ENCODE assay signal across 8 cellular contexts in the genomic region with DNA sequence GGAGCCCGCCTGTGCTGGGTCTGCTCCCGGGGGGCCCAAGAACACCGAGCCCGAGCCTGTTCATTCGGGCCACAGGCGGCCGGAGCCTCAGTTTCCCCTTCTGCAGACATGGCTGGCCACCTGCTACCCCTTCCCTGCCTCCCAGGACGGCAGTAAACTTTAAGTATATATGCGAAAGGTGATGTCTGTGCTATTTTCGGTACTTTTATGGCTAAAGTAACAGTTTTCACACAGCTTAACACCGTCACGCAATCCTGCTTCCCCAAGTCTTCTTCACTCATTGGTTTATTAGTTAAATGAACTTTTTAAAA. TPM values are rescaled to one million over a fixed set of nuclear protein-coding genes. Genes with fewer than 3 reads are reported as not detected.
A peak's percentile ranks its signal among the peaks of the same experiment; 100 is the strongest.
DNase-seq lines count a peak whose midpoint lies in the region; ATAC-seq, FAIRE-seq and TF ChIP-seq lines count a peak whose summit lies in the region.

No MANE protein-coding gene starts in this region.

- peaks cover 0 to 12% of the 10 kb centered on the region in 2 donors for H3K36me3 ChIP-seq in thyroid gland

- no peak for TF ChIP-seq CTCF in WTC11 (IDR thresholded peaks at IDR 0.05)
- no peak for TF ChIP-seq CTCF in thyroid gland (IDR thresholded peaks at IDR 0.05)

- H3K27ac ChIP-seq in thyroid gland: peak overlapping the region in 2 of 3 donors; percentile 47 to 69

- peaks cover 10% of the 10 kb centered on the region for H3K36me3 Mint-ChIP-seq in WTC11

- peak overlapping the region; percentile 77 for H3K4me3 ChIP-seq in iPS-18c (ENCODE audit: insufficient read depth, low read depth, low read length)
- H3K4me3 ChIP-seq in thyroid gland (replicated peaks in 1 of 3): peak overlapping the region; percentile 85 to 96 (median 91)

- H3K27me3 Mint-ChIP-seq in WTC11 (ENCODE audit: low read depth): no peaks in the 10 kb centered on the region

- no peak overlapping the region for H3K4me3 Mint-ChIP-seq in WTC11

- peak; percentile 14 for ATAC-seq in HG02852 (IDR thresholded peaks at IDR 0.05; ENCODE audit: unreplicated experiment)
- no peak for ATAC-seq in WTC11

- H3K4me1 ChIP-seq in thyroid gland: peaks cover 7 to 13% of the 10 kb centered on the region in 2 donors

- POLR2A ChIA-PET in WTC11 (lab: Charles Lee): interaction anchor here (1.4 kb wide), 1 partner anchor 78 kb away, joined by 3 read pairs; no protein-coding TSS in a partner anchor

- TF ChIP-seq POLR2A in GM12891 (IDR thresholded peaks at IDR 0.05; ENCODE audit: low read depth, low read length): no peak
- no peak for TF ChIP-seq POLR2A in thyroid gland (IDR thresholded peaks at IDR 0.05)

- no peaks in the 10 kb centered on the region for H3K9me3 Mint-ChIP-seq in WTC11

- H3K27ac Mint-ChIP-seq in WTC11: peak overlapping the region; percentile 90

- H3K27me3 ChIP-seq in thyroid gland: no peaks in the 10 kb centered on the region

- intact Hi-C loops in thyroid gland (cut with DNase I): loop anchor here (10.0 kb wide), 1 partner anchor 63 kb away; the partner anchor contains the start of gene ZCCHC4

- WGBS in thyroid gland, 2 donors: 4 to 11% methylated on average over 5 to 12 of the region's 12 CpGs

- H3K9me3 ChIP-seq in iPS-18c (ENCODE audit: control insufficient read depth, insufficient read depth, low read length) (no peaks in the 10 kb centered on the region), thyroid gland (no peaks in the 10 kb centered on the region)

- CTCF ChIA-PET in WTC11 (lab: Charles Lee): interaction anchor here (1.2 to 3.1 kb wide), 4 partner anchors 10 to 246 kb away, joined by 3 to 16 read pairs (median 10); partner anchors contain the start of gene ZCCHC4

- peaks cover 16% of the 10 kb centered on the region for H3K4me1 Mint-ChIP-seq in WTC11

- peak; percentile 31 for FAIRE-seq in GM12891 (lab: Jason Lieb, UNC)

- DNase-seq in GM12891 (ENCODE audit: insufficient read length, low spot score): peak; percentile 9
- DNase-seq in WTC11 (ENCODE audit: low spot score): no peak
- no peak for DNase-seq in thyroid gland
- DNase-seq in NCI-H1092 (lab: John Stamatoyannopoulos, UW): no peak
- no peak for DNase-seq in NAMALWA (ENCODE audit: low spot score)
- no peak for DNase-seq in nucleus accumbens (lab: John Stamatoyannopoulos, UW)

TF ChIP-seq in GM12891, 5 proteins besides CTCF, POLR2A, EP300 and RAD21:
- TF ChIP-seq SPI1 (IDR thresholded peaks at IDR 0.05; ENCODE audit: low read depth, low read length) (no peak), TAF1 (IDR thresholded peaks at IDR 0.05; ENCODE audit: low read depth, low read length) (no peak), POU2F2 (IDR thresholded peaks at IDR 0.05; ENCODE audit: low read depth, low read length) (no peak), POLR2AphosphoS5 (IDR thresholded peaks at IDR 0.05; ENCODE audit: low read depth, low read length) (no peak), PAX5 (IDR thresholded peaks at IDR 0.05; ENCODE audit: insufficient read depth, low read length, severe bottlenecking) (no peak)
TF ChIP-seq in GM12891: peak in this region for 0.

TF ChIP-seq in WTC11, 78 proteins besides CTCF, POLR2A, EP300 and RAD21:
- TF ChIP-seq CREB1 (CRISPR knock-in tag; IDR thresholded peaks at IDR 0.05): no peak
- TF ChIP-seq ZNF671 (CRISPR knock-in tag; IDR thresholded peaks at IDR 0.05): no peak
- no peak for TF ChIP-seq FOXP1 (CRISPR knock-in tag; IDR thresholded peaks at IDR 0.05; ENCODE audit: borderline replicate concordance)
- no peak for TF ChIP-seq HMGA2 (CRISPR knock-in tag; IDR thresholded peaks at IDR 0.05)
- no peak for TF ChIP-seq FOXK1 (CRISPR knock-in tag; IDR thresholded peaks at IDR 0.05)
- no peak for TF ChIP-seq JAZF1 (CRISPR knock-in tag; IDR thresholded peaks at IDR 0.05)
- TF ChIP-seq IRF1 (CRISPR knock-in tag; IDR thresholded peaks at IDR 0.05): no peak
- TF ChIP-seq, protein P1, sequence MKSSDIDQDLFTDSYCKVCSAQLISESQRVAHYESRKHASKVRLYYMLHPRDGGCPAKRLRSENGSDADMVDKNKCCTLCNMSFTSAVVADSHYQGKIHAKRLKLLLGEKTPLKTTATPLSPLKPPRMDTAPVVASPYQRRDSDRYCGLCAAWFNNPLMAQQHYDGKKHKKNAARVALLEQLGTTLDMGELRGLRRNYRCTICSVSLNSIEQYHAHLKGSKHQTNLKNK (CRISPR knock-in tag; IDR thresholded peaks at IDR 0.05): no peak
- TF ChIP-seq, protein P2, sequence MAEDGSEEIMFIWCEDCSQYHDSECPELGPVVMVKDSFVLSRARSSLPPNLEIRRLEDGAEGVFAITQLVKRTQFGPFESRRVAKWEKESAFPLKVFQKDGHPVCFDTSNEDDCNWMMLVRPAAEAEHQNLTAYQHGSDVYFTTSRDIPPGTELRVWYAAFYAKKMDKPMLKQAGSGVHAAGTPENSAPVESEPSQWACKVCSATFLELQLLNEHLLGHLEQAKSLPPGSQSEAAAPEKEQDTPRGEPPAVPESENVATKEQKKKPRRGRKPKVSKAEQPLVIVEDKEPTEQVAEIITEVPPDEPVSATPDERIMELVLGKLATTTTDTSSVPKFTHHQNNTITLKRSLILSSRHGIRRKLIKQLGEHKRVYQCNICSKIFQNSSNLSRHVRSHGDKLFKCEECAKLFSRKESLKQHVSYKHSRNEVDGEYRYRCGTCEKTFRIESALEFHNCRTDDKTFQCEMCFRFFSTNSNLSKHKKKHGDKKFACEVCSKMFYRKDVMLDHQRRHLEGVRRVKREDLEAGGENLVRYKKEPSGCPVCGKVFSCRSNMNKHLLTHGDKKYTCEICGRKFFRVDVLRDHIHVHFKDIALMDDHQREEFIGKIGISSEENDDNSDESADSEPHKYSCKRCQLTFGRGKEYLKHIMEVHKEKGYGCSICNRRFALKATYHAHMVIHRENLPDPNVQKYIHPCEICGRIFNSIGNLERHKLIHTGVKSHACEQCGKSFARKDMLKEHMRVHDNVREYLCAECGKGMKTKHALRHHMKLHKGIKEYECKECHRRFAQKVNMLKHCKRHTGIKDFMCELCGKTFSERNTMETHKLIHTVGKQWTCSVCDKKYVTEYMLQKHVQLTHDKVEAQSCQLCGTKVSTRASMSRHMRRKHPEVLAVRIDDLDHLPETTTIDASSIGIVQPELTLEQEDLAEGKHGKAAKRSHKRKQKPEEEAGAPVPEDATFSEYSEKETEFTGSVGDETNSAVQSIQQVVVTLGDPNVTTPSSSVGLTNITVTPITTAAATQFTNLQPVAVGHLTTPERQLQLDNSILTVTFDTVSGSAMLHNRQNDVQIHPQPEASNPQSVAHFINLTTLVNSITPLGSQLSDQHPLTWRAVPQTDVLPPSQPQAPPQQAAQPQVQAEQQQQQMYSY (CRISPR knock-in tag; IDR thresholded peaks at IDR 0.05): no peak
- no peak for TF ChIP-seq ZNF138 (CRISPR knock-in tag; conservative IDR thresholded peaks at IDR 0.05)
- no peak for TF ChIP-seq ZBTB21 (CRISPR knock-in tag; IDR thresholded peaks at IDR 0.05; ENCODE audit: borderline replicate concordance)
- TF ChIP-seq, protein P3, sequence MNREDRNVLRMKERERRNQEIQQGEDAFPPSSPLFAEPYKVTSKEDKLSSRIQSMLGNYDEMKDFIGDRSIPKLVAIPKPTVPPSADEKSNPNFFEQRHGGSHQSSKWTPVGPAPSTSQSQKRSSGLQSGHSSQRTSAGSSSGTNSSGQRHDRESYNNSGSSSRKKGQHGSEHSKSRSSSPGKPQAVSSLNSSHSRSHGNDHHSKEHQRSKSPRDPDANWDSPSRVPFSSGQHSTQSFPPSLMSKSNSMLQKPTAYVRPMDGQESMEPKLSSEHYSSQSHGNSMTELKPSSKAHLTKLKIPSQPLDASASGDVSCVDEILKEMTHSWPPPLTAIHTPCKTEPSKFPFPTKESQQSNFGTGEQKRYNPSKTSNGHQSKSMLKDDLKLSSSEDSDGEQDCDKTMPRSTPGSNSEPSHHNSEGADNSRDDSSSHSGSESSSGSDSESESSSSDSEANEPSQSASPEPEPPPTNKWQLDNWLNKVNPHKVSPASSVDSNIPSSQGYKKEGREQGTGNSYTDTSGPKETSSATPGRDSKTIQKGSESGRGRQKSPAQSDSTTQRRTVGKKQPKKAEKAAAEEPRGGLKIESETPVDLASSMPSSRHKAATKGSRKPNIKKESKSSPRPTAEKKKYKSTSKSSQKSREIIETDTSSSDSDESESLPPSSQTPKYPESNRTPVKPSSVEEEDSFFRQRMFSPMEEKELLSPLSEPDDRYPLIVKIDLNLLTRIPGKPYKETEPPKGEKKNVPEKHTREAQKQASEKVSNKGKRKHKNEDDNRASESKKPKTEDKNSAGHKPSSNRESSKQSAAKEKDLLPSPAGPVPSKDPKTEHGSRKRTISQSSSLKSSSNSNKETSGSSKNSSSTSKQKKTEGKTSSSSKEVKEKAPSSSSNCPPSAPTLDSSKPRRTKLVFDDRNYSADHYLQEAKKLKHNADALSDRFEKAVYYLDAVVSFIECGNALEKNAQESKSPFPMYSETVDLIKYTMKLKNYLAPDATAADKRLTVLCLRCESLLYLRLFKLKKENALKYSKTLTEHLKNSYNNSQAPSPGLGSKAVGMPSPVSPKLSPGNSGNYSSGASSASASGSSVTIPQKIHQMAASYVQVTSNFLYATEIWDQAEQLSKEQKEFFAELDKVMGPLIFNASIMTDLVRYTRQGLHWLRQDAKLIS (CRISPR knock-in tag; IDR thresholded peaks at IDR 0.05; ENCODE audit: borderline replicate concordance): no peak
- TF ChIP-seq, protein P4, sequence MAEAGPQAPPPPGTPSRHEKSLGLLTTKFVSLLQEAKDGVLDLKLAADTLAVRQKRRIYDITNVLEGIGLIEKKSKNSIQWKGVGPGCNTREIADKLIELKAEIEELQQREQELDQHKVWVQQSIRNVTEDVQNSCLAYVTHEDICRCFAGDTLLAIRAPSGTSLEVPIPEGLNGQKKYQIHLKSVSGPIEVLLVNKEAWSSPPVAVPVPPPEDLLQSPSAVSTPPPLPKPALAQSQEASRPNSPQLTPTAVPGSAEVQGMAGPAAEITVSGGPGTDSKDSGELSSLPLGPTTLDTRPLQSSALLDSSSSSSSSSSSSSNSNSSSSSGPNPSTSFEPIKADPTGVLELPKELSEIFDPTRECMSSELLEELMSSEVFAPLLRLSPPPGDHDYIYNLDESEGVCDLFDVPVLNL (CRISPR knock-in tag; IDR thresholded peaks at IDR 0.05; ENCODE audit: borderline replicate concordance, low read depth): no peak

RNA-seq across cellular contexts. Expression of gene ANAPC4, which starts 0.5 kb away (rescaled TPM):
- polyA plus RNA-seq in GM12891 (2012; ENCODE audit: low read depth, missing spikeins): 17.0 TPM
- 33.4 to 40.5 TPM (median 35.6 TPM) in 3 replicates for total RNA-seq in WTC11 (2021)
- total RNA-seq in thyroid gland: 10 to 100 TPM; 30.0 to 68.4 (median 32.6) TPM
